8 cellular contexts compared by ENCODE assay signal in the genomic region with DNA sequence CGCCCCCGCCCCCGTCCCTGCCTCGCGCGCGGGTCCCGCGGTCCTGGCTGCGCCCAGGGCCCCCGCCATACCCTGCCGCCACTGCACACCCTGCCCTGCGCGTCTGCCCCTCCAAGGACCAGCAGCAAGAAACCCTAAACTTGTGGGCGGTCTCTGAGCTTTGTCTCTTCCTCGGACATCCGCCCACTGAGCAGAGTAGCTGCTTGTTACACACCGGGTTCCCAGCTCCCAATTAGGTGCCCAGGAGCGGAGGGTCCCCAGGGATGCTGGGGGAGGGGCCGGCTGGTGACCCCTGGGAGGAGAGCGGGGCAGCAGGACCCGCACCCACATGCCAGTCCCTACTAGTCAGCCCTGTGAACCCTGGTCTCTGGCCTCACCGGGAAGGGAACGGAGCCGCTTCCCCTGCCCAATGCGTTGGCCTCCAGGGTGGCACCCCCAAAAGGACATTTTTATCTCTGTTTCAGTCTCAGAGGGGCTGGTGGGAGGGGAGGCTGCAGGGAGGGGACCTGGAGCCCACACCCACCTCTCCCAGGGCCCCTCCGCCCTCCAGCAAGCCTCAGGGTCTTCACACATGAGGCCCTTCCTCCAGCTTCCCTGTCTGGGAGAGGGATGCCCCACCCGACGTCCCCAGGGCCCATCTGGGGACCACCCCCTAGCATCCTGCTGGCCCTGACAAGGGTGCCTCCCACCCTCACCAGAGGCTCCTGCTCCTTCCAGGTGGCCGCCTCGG. TPM values are rescaled to one million over a fixed set of nuclear protein-coding genes. Genes with fewer than 3 reads are reported as not detected.
A peak's percentile ranks its signal among the peaks of the same experiment; 100 is the strongest.
DNase-seq lines count a peak whose midpoint lies in the region; ATAC-seq, FAIRE-seq and TF ChIP-seq lines count a peak whose summit lies in the region.

No MANE protein-coding gene starts in this region.

- H3K4me1 ChIP-seq in kidney (ENCODE audit: control insufficient read depth in 1 of 2, insufficient read depth in 1 of 2, low read depth in 1 of 2, low read length in 2 of 2) = peaks cover 0 to 5% of the 10 kb centered on the region in 2 donors
- H3K4me1 ChIP-seq in thymus (ENCODE audit: control insufficient read depth, insufficient read depth, low read length) = peaks cover 34% of the 10 kb centered on the region

- H3K36me3 ChIP-seq in kidney (ENCODE audit: control insufficient read depth in 1 of 2, insufficient read depth in 2 of 2, low read length in 2 of 2) = no peaks in the 10 kb centered on the region
- H3K36me3 ChIP-seq in thymus (ENCODE audit: control insufficient read depth, insufficient read depth) = peaks cover 10% of the 10 kb centered on the region

- no peaks in the 10 kb centered on the region for H3K27me3 Mint-ChIP-seq in activated T-cell treated with anti-CD3 and anti-CD28 coated beads, Interleukin-2, amount 50 U/mL, for 4 hours (ENCODE audit: low read depth)
- no peaks in the 10 kb centered on the region for H3K27me3 Mint-ChIP-seq in activated CD8-positive, alpha-beta T cell treated with anti-CD3 and anti-CD28 coated beads for 36 hours

- H3K4me3 ChIP-seq in kidney (ENCODE audit: low read length in 2 of 2) (peak overlapping the region in 1 of 2 donors; percentile 37), thymus (ENCODE audit: low read length) (peak overlapping the region; percentile 46)

- H3K27ac ChIP-seq in kidney (ENCODE audit: low read depth in 2 of 2, low read length in 2 of 2) (no peak overlapping the region), thymus (ENCODE audit: low read depth) (peak overlapping the region; percentile 86)

- no peaks in the 10 kb centered on the region for H3K9me3 Mint-ChIP-seq in activated T-cell treated with anti-CD3 and anti-CD28 coated beads, Interleukin-2, amount 50 U/mL, for 4 hours
- no peaks in the 10 kb centered on the region for H3K9me3 Mint-ChIP-seq in activated CD8-positive, alpha-beta T cell treated with anti-CD3 and anti-CD28 coated beads for 36 hours

- POLR2A ChIA-PET in activated CD8-positive, alpha-beta T cell treated with anti-CD3 and anti-CD28 coated beads for 36 hours (lab: Charles Lee) = interaction anchor here (1.0 to 5.8 kb wide), 7 partner anchors 9 to 94 kb away, joined by 3 to 57 read pairs (median 4); partner anchors contain the start of genes GMEB2, RTEL1 and STMN3

- H3K4me3 Mint-ChIP-seq in activated T-cell treated with anti-CD3 and anti-CD28 coated beads, Interleukin-2, amount 50 U/mL, for 4 hours = peak overlapping the region; percentile 71
- H3K4me3 Mint-ChIP-seq in activated CD8-positive, alpha-beta T cell treated with anti-CD3 and anti-CD28 coated beads for 36 hours = peak overlapping the region; percentile 69

- H3K36me3 Mint-ChIP-seq in activated T-cell treated with anti-CD3 and anti-CD28 coated beads, Interleukin-2, amount 50 U/mL, for 4 hours (ENCODE audit: insufficient read depth) = no peaks in the 10 kb centered on the region
- H3K36me3 Mint-ChIP-seq in activated CD8-positive, alpha-beta T cell treated with anti-CD3 and anti-CD28 coated beads for 36 hours (ENCODE audit: low read depth) = peaks cover 3% of the 10 kb centered on the region

- H3K27me3 ChIP-seq in thymus (ENCODE audit: control insufficient read depth, insufficient read depth) = no peaks in the 10 kb centered on the region

- H3K9me3 ChIP-seq in kidney (ENCODE audit: control insufficient read depth in 1 of 2, low read length in 2 of 2) (no peaks in the 10 kb centered on the region), thymus (ENCODE audit: control insufficient read depth) (no peaks in the 10 kb centered on the region)

- no peak for FAIRE-seq in kidney (lab: Jason Lieb, UNC)

- intact Hi-C loops in activated CD8-positive, alpha-beta T cell treated with anti-CD3 and anti-CD28 coated beads for 36 hours (cut with micrococcal nuclease) = no loop called here
- intact Hi-C loops in kidney (cut with DNase I) = no loop called here

- ATAC-seq in activated T-cell treated with anti-CD3 and anti-CD28 coated beads, Interleukin-2, amount 50 U/mL, for 4 hours = peak in 1 of 2 donors; percentile 0
- no peak for ATAC-seq in activated CD8-positive, alpha-beta T cell treated with anti-CD3 and anti-CD28 coated beads for 36 hours
- no peak for ATAC-seq in HG03280 (IDR thresholded peaks at IDR 0.05; ENCODE audit: unreplicated experiment)

- CTCF ChIA-PET in activated CD8-positive, alpha-beta T cell treated with anti-CD3 and anti-CD28 coated beads for 36 hours (lab: Charles Lee) = interaction anchor here (0.7 to 2.5 kb wide), 12 partner anchors 9 to 105 kb away, joined by 3 to 20 read pairs (median 8); partner anchors contain the start of genes ARFRP1, GMEB2, LIME1 and PTK6

- peak overlapping the region; percentile 81 for H3K27ac Mint-ChIP-seq in activated CD8-positive, alpha-beta T cell treated with anti-CD3 and anti-CD28 coated beads for 36 hours

- H3K9ac ChIP-seq in kidney (ENCODE audit: low read length in 2 of 2) = peak overlapping the region in 1 of 2 donors; percentile 19

- no peak for DNase-seq in activated T-cell treated with anti-CD3 and anti-CD28 coated beads, Interleukin-2, amount 50 U/mL, for 4 hours
- DNase-seq in activated T-cell treated with anti-CD3 and anti-CD28 coated beads for 4 hours (no peak), kidney (peak; percentile 83), GM20000 (ENCODE audit: low spot score) (no peak)
- DNase-seq in activated CD8-positive, alpha-beta T cell treated with anti-CD3 and anti-CD28 coated beads for 36 hours = no peak
- DNase-seq in stimulated activated CD4-positive, alpha-beta T cell treated with anti-CD3 and anti-CD28 coated beads, Interleukin-2, amount 100 ng/mL, for 24 hours = no peak

- TF ChIP-seq CTCF in activated CD8-positive, alpha-beta T cell treated with anti-CD3 and anti-CD28 coated beads for 36 hours (IDR thresholded peaks at IDR 0.05) = no peak
- TF ChIP-seq CTCF in kidney (IDR thresholded peaks at IDR 0.05; ENCODE audit: borderline replicate concordance, extremely low read depth, insufficient read depth) (no peak), GM20000 (IDR thresholded peaks at IDR 0.05; ENCODE audit: extremely low read depth, missing control alignments) (no peak)

- peaks cover 21% of the 10 kb centered on the region for H3K4me1 Mint-ChIP-seq in activated T-cell treated with anti-CD3 and anti-CD28 coated beads, Interleukin-2, amount 50 U/mL, for 4 hours (ENCODE audit: low read depth)
- peaks cover 15% of the 10 kb centered on the region for H3K4me1 Mint-ChIP-seq in activated CD8-positive, alpha-beta T cell treated with anti-CD3 and anti-CD28 coated beads for 36 hours (ENCODE audit: low read depth)

- WGBS in thymus = 52% methylated on average over 31 of the region's 31 CpGs

RNA-seq across cellular contexts. Expression of gene STMN3, which starts 10.5 kb away (rescaled TPM):
- 10 to 100 TPM; 11.4 to 16.2 (median 12.4) TPM for total RNA-seq in activated T-cell treated with anti-CD3 and anti-CD28 coated beads, Interleukin-2, amount 50 U/mL, for 4 hours
- 10 to 100 TPM; 17.8 to 18.4 TPM for total RNA-seq in activated CD8-positive, alpha-beta T cell treated with anti-CD3 and anti-CD28 coated beads for 36 hours
- total RNA-seq in kidney = 84.9 TPM
- polyA plus RNA-seq in kidney (ENCODE audit: insufficient read depth, low read depth, low replicate concordance) (20.6 TPM), thymus (77.9 TPM)

RNA-seq across cellular contexts. Expression of gene RTEL1, which starts 15.4 kb away (rescaled TPM):
- total RNA-seq in activated T-cell treated with anti-CD3 and anti-CD28 coated beads, Interleukin-2, amount 50 U/mL, for 4 hours = 10 to 100 TPM; 50.6 to 67.7 (median 62.3) TPM
- 10 to 100 TPM; 37.4 to 39.1 TPM for total RNA-seq in activated CD8-positive, alpha-beta T cell treated with anti-CD3 and anti-CD28 coated beads for 36 hours
- 37.7 TPM for total RNA-seq in kidney
- polyA plus RNA-seq in kidney (ENCODE audit: insufficient read depth, low read depth, low replicate concordance) = 5.3 TPM
- polyA plus RNA-seq in thymus = 18.8 TPM

RNA-seq across cellular contexts. Expression of gene GMEB2, which starts 15.8 kb away (rescaled TPM):
- total RNA-seq in activated T-cell treated with anti-CD3 and anti-CD28 coated beads, Interleukin-2, amount 50 U/mL, for 4 hours = 10 to 100 TPM; 14.6 to 16.1 (median 15.1) TPM
- 10 to 100 TPM; 16.2 to 16.3 TPM for total RNA-seq in activated CD8-positive, alpha-beta T cell treated with anti-CD3 and anti-CD28 coated beads for 36 hours
- total RNA-seq in kidney = 13.4 TPM
- 6.1 TPM for polyA plus RNA-seq in kidney (ENCODE audit: insufficient read depth, low read depth, low replicate concordance)
- 16.3 TPM for polyA plus RNA-seq in thymus

RNA-seq across cellular contexts. Expression of gene TNFRSF6B, which starts 53.8 kb away (rescaled TPM):
- under 1 TPM in 1 of 3 donors, not detected in 2; 0.47 TPM for total RNA-seq in activated T-cell treated with anti-CD3 and anti-CD28 coated beads, Interleukin-2, amount 50 U/mL, for 4 hours
- total RNA-seq in activated CD8-positive, alpha-beta T cell treated with anti-CD3 and anti-CD28 coated beads for 36 hours = not detected
- total RNA-seq in kidney = 64.5 TPM
- 2.4 TPM for polyA plus RNA-seq in kidney (ENCODE audit: insufficient read depth, low read depth, low replicate concordance)
- polyA plus RNA-seq in thymus = 34.7 TPM
